In the genomic region with DNA sequence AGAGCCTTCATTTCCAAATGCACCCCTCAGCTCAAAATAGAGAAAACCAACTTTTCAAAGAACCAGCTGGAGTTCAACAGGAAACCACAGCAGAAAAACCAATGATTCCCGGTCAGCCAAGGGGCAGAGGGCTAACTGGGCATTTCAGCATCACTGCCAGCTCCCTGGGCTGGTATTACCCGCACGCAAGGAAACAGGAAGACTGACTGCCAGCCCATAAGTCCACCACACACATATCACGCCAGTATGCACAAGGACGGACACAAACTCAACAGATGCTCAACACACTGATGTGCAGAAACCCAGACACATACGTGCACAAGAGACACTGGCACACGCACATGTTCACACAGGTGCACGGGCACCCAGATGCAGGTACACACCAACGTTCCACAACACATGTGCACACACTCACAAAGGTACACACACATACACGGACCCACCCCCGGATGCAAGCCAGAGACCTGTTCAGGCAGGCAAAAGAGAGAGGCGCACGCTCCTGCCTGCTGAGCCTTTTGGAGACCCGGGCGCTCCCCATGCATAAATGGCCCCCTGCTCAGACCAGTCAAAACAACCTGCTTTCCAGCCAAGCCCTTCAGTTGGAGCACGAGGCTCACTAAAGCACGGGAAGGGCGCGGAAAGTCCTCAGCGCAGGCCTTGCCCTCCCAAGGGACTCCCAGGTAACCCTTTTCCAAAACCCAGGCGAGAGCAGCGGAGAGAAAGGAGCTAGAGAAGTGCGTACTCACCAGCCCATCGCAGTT, we compare ENCODE assay signal across 10 cellular contexts. TPM values are rescaled to one million over a fixed set of nuclear protein-coding genes. Genes with fewer than 3 reads are reported as not detected.
DNase-seq lines count a peak whose midpoint lies in the region; ATAC-seq, FAIRE-seq and TF ChIP-seq lines count a peak whose summit lies in the region.
"Had no signal": no experiment of that assay in that cellular context is flagged by ENCODE, and none has a peak within 500 bp of the region (broad histone marks: within the 10 kb centered on the region; RNA-seq: fewer than 3 reads in every experiment).

No MANE protein-coding gene starts in this region.

- H3K4me3 ChIP-seq in cardiac fibroblast (replicated peaks in 1 of 2; ENCODE audit: low read depth in 2 of 2, low read length in 2 of 2) (peak overlapping the region; percentile 87 to 90), HepG2 (replicated peaks in 1 of 3; ENCODE audit: insufficient read depth in 1 of 3, low read depth in 2 of 3, low read length in 3 of 3) (no peak overlapping the region), stomach (peak overlapping the region; percentile 60 to 64 (median 62))

- TF ChIP-seq POLR2A in HepG2 (IDR thresholded peaks at IDR 0.05; ENCODE audit: insufficient read depth in 1 of 2, low read depth in 2 of 2, low read length in 2 of 2) = no peak
- no peak for TF ChIP-seq POLR2A in stomach (IDR thresholded peaks at IDR 0.05)

- H3K27me3 Mint-ChIP-seq in HFFc6 (ENCODE audit: insufficient read depth) = peaks cover 2% of the 10 kb centered on the region; the same call in 1 of the 2 replicates
- peaks cover 78% of the 10 kb centered on the region for H3K27me3 Mint-ChIP-seq in stimulated activated naive CD8-positive, alpha-beta T cell treated with anti-CD3 and anti-CD28 coated beads, Interleukin-15, amount 100 ng/mL, for 72 hours

- peaks cover 37% of the 10 kb centered on the region for H3K4me1 Mint-ChIP-seq in HFFc6 (ENCODE audit: low read depth)
- peaks cover 10% of the 10 kb centered on the region for H3K4me1 Mint-ChIP-seq in stimulated activated naive CD8-positive, alpha-beta T cell treated with anti-CD3 and anti-CD28 coated beads, Interleukin-15, amount 100 ng/mL, for 72 hours

- TF ChIP-seq RAD21 in HepG2 (CRISPR knock-in tag; IDR thresholded peaks at IDR 0.05) = no peak

- H3K4me1 ChIP-seq in HepG2 (ENCODE audit: insufficient read depth, low read length) = no peaks in the 10 kb centered on the region
- peaks cover 11 to 38% (median 24%) of the 10 kb centered on the region in 4 donors for H3K4me1 ChIP-seq in stomach

- TF ChIP-seq EP300 in HepG2 (IDR thresholded peaks at IDR 0.05; ENCODE audit: low read depth in 2 of 2, low read length in 2 of 2) = no peak
- TF ChIP-seq EP300 in HepG2 (CRISPR knock-in tag; IDR thresholded peaks at IDR 0.05; ENCODE audit: borderline replicate concordance) = no peak
- TF ChIP-seq EP300 in stomach (IDR thresholded peaks at IDR 0.05) = no peak

- no peak for ATAC-seq in HepG2
- ATAC-seq in stimulated activated naive CD8-positive, alpha-beta T cell treated with anti-CD3 and anti-CD28 coated beads, Interleukin-15, amount 100 ng/mL, for 72 hours = no peak

- CTCF ChIA-PET in HepG2 (lab: Yijun Ruan, JAX; ENCODE audit: low intra/inter-chr PET ratio, low total read pairs) = no interaction called here

- no peaks in the 10 kb centered on the region for H3K9me3 Mint-ChIP-seq in HFFc6
- H3K9me3 Mint-ChIP-seq in stimulated activated naive CD8-positive, alpha-beta T cell treated with anti-CD3 and anti-CD28 coated beads, Interleukin-15, amount 100 ng/mL, for 72 hours = no peaks in the 10 kb centered on the region

- POLR2A ChIA-PET in HepG2 (lab: Yijun Ruan, JAX) = no interaction called here

- TF ChIP-seq CTCF in HFFc6 (IDR thresholded peaks at IDR 0.05) (0 out of 2 replicates have a peak, but pooled peaks have one; percentile 4), cardiac fibroblast (IDR thresholded peaks at IDR 0.05; ENCODE audit: low read depth, low read length) (no peak), HepG2 (CRISPR knock-in tag; IDR thresholded peaks at IDR 0.05) (no peak), stomach (IDR thresholded peaks at IDR 0.05) (no peak), GM10266 (IDR thresholded peaks at IDR 0.05; ENCODE audit: control insufficient read depth, insufficient read depth, low read depth, missing control alignments) (no peak)

- no peak overlapping the region for H3K9ac ChIP-seq in HepG2 (ENCODE audit: insufficient read depth, low read depth, low read length)

- H3K79me2 ChIP-seq in HepG2 (ENCODE audit: insufficient read depth, low read length) = no peaks in the 10 kb centered on the region

- DNase-seq in HFFc6 (no peak), cardiac fibroblast (ENCODE audit: low read depth in 2 of 2) (peak in 1 of 2 donors; percentile 13), HepG2 (ENCODE audit: low spot score) (no peak), stomach (no peak), NCI-H510A treated with DMSO at 0.1 percent for 48 hours (lab: John Stamatoyannopoulos, UW) (no peak), GM10266 (ENCODE audit: extremely low spot score) (no peak)
- DNase-seq in stimulated activated naive CD8-positive, alpha-beta T cell treated with anti-CD3 and anti-CD28 coated beads, Interleukin-15, amount 100 ng/mL, for 72 hours = no peak
- DNase-seq: stimulated activated naive CD4-positive, alpha-beta T cell treated with Interleukin-2 at 50 U/mL for 16 hours had no signal

- no peak overlapping the region for H2AFZ ChIP-seq in HepG2 (ENCODE audit: low read length)

- no peaks in the 10 kb centered on the region for H3K36me3 ChIP-seq in HepG2 (replicated peaks in 1 of 2; ENCODE audit: control insufficient read depth in 1 of 2, insufficient read depth in 2 of 2, low read length in 2 of 2)
- H3K36me3 ChIP-seq in stomach = no peaks in the 10 kb centered on the region

- in situ Hi-C loops in HepG2 (cut with HindIII; ENCODE audit: extremely low pct_ligation_motif_present, low pct_unique_long_range_greater_than_20kb) = no loop called here

- H3K4me3 Mint-ChIP-seq in HFFc6 = peak overlapping the region; percentile 90
- H3K4me3 Mint-ChIP-seq in stimulated activated naive CD8-positive, alpha-beta T cell treated with anti-CD3 and anti-CD28 coated beads, Interleukin-15, amount 100 ng/mL, for 72 hours = peak overlapping the region in 1 of 2 donors; percentile 40

- H3K4me2 ChIP-seq in HepG2 (ENCODE audit: low read depth, low read length) = no peak overlapping the region

- 34% methylated on average over 9 of the region's 24 CpGs for WGBS in HepG2 (ENCODE audit: low lambda C conversion rate)
- 27 to 38% (median 27%) methylated on average over 19 to 24 of the region's 24 CpGs for WGBS in stomach, 5 donors

- intact Hi-C loops in HepG2 (cut with micrococcal nuclease; ENCODE audit: unreplicated experiment) (no loop called here), stomach (cut with DNase I; ENCODE audit: low total_unique reads) (no loop called here)

- H3K36me3 Mint-ChIP-seq in HFFc6 (ENCODE audit: low read depth) = peaks cover 7% of the 10 kb centered on the region; the same call in 1 of the 2 replicates

- H3K27ac ChIP-seq in HepG2 (ENCODE audit: extremely low read length, insufficient read depth, low read length) (no peak overlapping the region), stomach (no peak overlapping the region)
- H3K27ac ChIP-seq: RWPE1 had no signal

- BruUV-seq in HepG2 (replicated peaks; lab: Mats Ljungman, UMichigan) = no TSS peak

- peak overlapping the region; percentile 75 for H3K27ac Mint-ChIP-seq in HFFc6
- no peak overlapping the region for H3K27ac Mint-ChIP-seq in stimulated activated naive CD8-positive, alpha-beta T cell treated with anti-CD3 and anti-CD28 coated beads, Interleukin-15, amount 100 ng/mL, for 72 hours

- FAIRE-seq in HepG2 (lab: Jason Lieb, UNC) = no peak

- H3K9me3 ChIP-seq in HepG2 (ENCODE audit: low read length) = no peaks in the 10 kb centered on the region
- no peaks in the 10 kb centered on the region for H3K9me3 ChIP-seq in stomach

- no peaks in the 10 kb centered on the region for H4K20me1 ChIP-seq in HepG2 (ENCODE audit: insufficient read depth, low read length)

- H3K27me3 ChIP-seq in HepG2 (ENCODE audit: control insufficient read depth in 1 of 2, insufficient read depth in 2 of 2, low read length in 2 of 2) (peaks cover 10 to 82% of the 10 kb centered on the region in 2 experiments), stomach (peaks cover 0 to 96% (median 34%) of the 10 kb centered on the region in 3 donors)

TF ChIP-seq in HepG2, 621 proteins besides CTCF, POLR2A, EP300 and RAD21 (continues in another document):
- no peak for TF ChIP-seq ZNF543 (CRISPR knock-in tag; IDR thresholded peaks at IDR 0.05)

RNA-seq across cellular contexts. Expression of a gene that starts 2.1 kb away (rescaled TPM):
- 10 to 100 TPM; 31.5 to 38.4 (median 34.1) TPM for total RNA-seq in HFFc6 (2021; fragmentation: NEBNext Ultra II Directional; extraction: Animal tissue kit (Norgen Biotek cat#: 25700))
- 0.18 and 0.24 TPM in 2 replicates for total RNA-seq in HepG2 (2016; rRNA removed; fragmentation: Illumina TruSeq; extraction: Trizol)
- 0.09 and 0.10 TPM in 2 replicates for total RNA-seq in HepG2 (2016; cell fraction: cytosol; rRNA removed; fragmentation: Illumina TruSeq; extraction: Trizol; ENCODE audit: low read depth)
- total RNA-seq in HepG2 (2016; cell fraction: insoluble cytoplasmic fraction; rRNA removed; fragmentation: Illumina TruSeq; extraction: Trizol) = 0.15 and 0.17 TPM in 2 replicates
- 0.25 and 0.38 TPM in 2 replicates for total RNA-seq in HepG2 (2016; cell fraction: membrane; rRNA removed; fragmentation: Illumina TruSeq; extraction: Trizol)
- 0.25 and 0.59 TPM in 2 replicates for total RNA-seq in HepG2 (2016; cell fraction: nucleus; rRNA removed; fragmentation: Illumina TruSeq; extraction: Trizol)
- 3.5 and 3.6 TPM in 2 replicates for polyA plus RNA-seq in HepG2 (2011; rRNA removed)
- polyA plus RNA-seq in HepG2 (2011; cell fraction: cytosol; rRNA removed) = 2.4 and 4.9 TPM in 2 replicates
- 5.3 and 5.6 TPM in 2 replicates for polyA plus RNA-seq in HepG2 (2011; cell fraction: nucleus; rRNA removed)
- 2.3 and 2.4 TPM in 2 replicates for polyA plus RNA-seq in HepG2 (2012)
- 0.26 and 0.29 TPM in 2 replicates for polyA plus RNA-seq in HepG2 (2016; cell fraction: cytosol; fragmentation: Illumina TruSeq; extraction: Trizol; ENCODE audit: low read depth)
- 0.36 and 0.41 TPM in 2 replicates for polyA plus RNA-seq in HepG2 (2016; cell fraction: insoluble cytoplasmic fraction; fragmentation: Illumina TruSeq; extraction: Trizol; ENCODE audit: low read depth)
- polyA plus RNA-seq in HepG2 (2016; cell fraction: membrane; fragmentation: Illumina TruSeq; extraction: Trizol; ENCODE audit: low read depth) = 0.58 and 0.62 TPM in 2 replicates
- 0.59 and 1.2 TPM in 2 replicates for polyA plus RNA-seq in HepG2 (2016; cell fraction: nucleus; fragmentation: Illumina TruSeq; extraction: Trizol; ENCODE audit: insufficient read depth, low read depth)
- 4.6 TPM in 1 of 2 replicates, not detected in the other for polyA minus RNA-seq in HepG2 (2011; rRNA and poly(A)+ RNA removed; ENCODE audit: low replicate concordance)
- 0.99 and 1.4 TPM in 2 replicates for polyA minus RNA-seq in HepG2 (2011; cell fraction: cytosol; rRNA and poly(A)+ RNA removed)
- polyA minus RNA-seq in HepG2 (2011; cell fraction: nucleus; rRNA and poly(A)+ RNA removed) = 0.90 and 1.7 TPM in 2 replicates
- 10 to 100 TPM in 4 of 5 donors, 1 to 10 TPM in 1; 4.1 to 41.5 (median 31.4) TPM for total RNA-seq in stomach
- 1 to 10 TPM; 1.8 to 6.2 (median 3.5) TPM for polyA plus RNA-seq in stomach
- total RNA-seq: pulmonary artery endothelial cell had no signal

Comparison
In these comparisons a context has a peak if more than half of its experiments do, and no peak if none do; other contexts are left out.
1. H3K4me3 ChIP-seq: peak in cardiac fibroblast (2 of 2) and stomach (4 of 4); none in HepG2 (0 of 3).